Comparison of ENCODE assay signal across 23 cellular contexts in genomic region chr1:101008229-101008628, GRCh38.
"Had no signal": no experiment of that assay in that cellular context is flagged by ENCODE, and none has a peak within 500 bp of the region (broad histone marks: within the 10 kb centered on the region; RNA-seq: fewer than 3 reads in every experiment).

No MANE protein-coding gene starts in this region.

- DNase-seq: activated CD4-positive, alpha-beta T cell treated with anti-CD3 and anti-CD28 coated beads for 36 hours; activated CD4-positive, CD25-positive, alpha-beta regulatory T cell; activated naive CD4-positive, alpha-beta T cell; activated T-cell treated with anti-CD3 and anti-CD28 coated beads for 4 hours; activated T-cell treated with anti-CD3 and anti-CD28 coated beads, Interleukin-2, amount 50 U/mL, for 72 hours; adrenal gland; central memory CD4-positive, alpha-beta T cell; endodermal cell; left ventricle myocardium inferior; mesendoderm; naive thymus-derived CD8-positive, alpha-beta T cell; nucleus accumbens; right cardiac atrium; spleen; stimulated activated naive CD8-positive, alpha-beta T cell treated with anti-CD3 and anti-CD28 coated beads, Interleukin-15, Interleukin-2, amounts not matched to agents 100 U/mL and 50 U/mL, for 24 hours; T-cell; trophoblast cell had no signal

- H3K27ac ChIP-seq: adrenal gland, ascending aorta, breast epithelium, left ventricle myocardium inferior, thoracic aorta had no signal

- H3K9me3 ChIP-seq: adrenal gland, ascending aorta, breast epithelium, left ventricle myocardium inferior, spleen, thoracic aorta had no signal

- H3K4me1 ChIP-seq: breast epithelium had no signal

- H3K27me3 ChIP-seq: adrenal gland, ascending aorta, breast epithelium, spleen had no signal

- ATAC-seq: activated CD4-positive, alpha-beta T cell treated with anti-CD3 and anti-CD28 coated beads for 36 hours; activated naive CD4-positive, alpha-beta T cell treated with anti-CD3 and anti-CD28 coated beads, Interleukin-2, amount 50 U/mL, for 72 hours; activated T-cell treated with anti-CD3 and anti-CD28 coated beads, Interleukin-2, amount 50 U/mL, for 72 hours; esophagus mucosa; naive thymus-derived CD8-positive, alpha-beta T cell; right cardiac atrium; stimulated activated naive CD8-positive, alpha-beta T cell treated with anti-CD3 and anti-CD28 coated beads, Interleukin-15, Interleukin-2, amounts not matched to agents 100 U/mL and 50 U/mL, for 24 hours; T-cell had no signal

- H3K4me3 ChIP-seq: adrenal gland, ascending aorta, breast epithelium, left ventricle myocardium inferior, lung, spleen, thoracic aorta had no signal

- H3K36me3 ChIP-seq: adrenal gland, ascending aorta, breast epithelium, thoracic aorta had no signal
